ENCODE assay signal across 8 cellular contexts in genomic region chr10:27242951-27243551, GRCh38. TPM values are rescaled to one million over a fixed set of nuclear protein-coding genes. Genes with fewer than 3 reads are reported as not detected.
DNase-seq lines count a peak whose midpoint lies in the region; ATAC-seq and TF ChIP-seq lines count a peak whose summit lies in the region.

No MANE protein-coding gene starts in this region.

- peak overlapping the region; percentile 96 for H3K4me3 Mint-ChIP-seq in stimulated activated memory B cell treated with anti-CD40 and anti-IgM and Interleukin-4, amounts not matched to agents 10 μg/mL and 1 μg/mL and 100 μg/mL, for 72 hours

- H3K9ac ChIP-seq in NT2/D1 (ENCODE audit: insufficient read length, low read depth): peak overlapping the region; percentile 88

- TF ChIP-seq CTCF in AG09309 (IDR thresholded peaks at IDR 0.05; ENCODE audit: control insufficient read depth, insufficient read depth, low read depth, low read length, missing control alignments) (no peak), mucosa of descending colon (IDR thresholded peaks at IDR 0.05) (no peak)

- H3K9me3 Mint-ChIP-seq in stimulated activated memory B cell treated with anti-CD40 and anti-IgM and Interleukin-4, amounts not matched to agents 10 μg/mL and 1 μg/mL and 100 μg/mL, for 72 hours: no peaks in the 10 kb centered on the region

- ATAC-seq in GM18868 (IDR thresholded peaks at IDR 0.05; ENCODE audit: unreplicated experiment) (peak; percentile 35), HG03280 (IDR thresholded peaks at IDR 0.05; ENCODE audit: unreplicated experiment) (peak; percentile 27), mucosa of descending colon (peak; percentile 71)
- ATAC-seq in stimulated activated memory B cell treated with anti-CD40 and anti-IgM and Interleukin-4, amounts not matched to agents 10 μg/mL and 1 μg/mL and 100 μg/mL, for 72 hours: peak; percentile 49

- H3K4me3 ChIP-seq in AG09309 (ENCODE audit: control insufficient read depth, low read depth, low read length) (peak overlapping the region; percentile 86), NT2/D1 (ENCODE audit: insufficient read length, low read depth) (peak overlapping the region; percentile 88), esophagus (ENCODE audit: low read depth in 1 of 2, low read length in 2 of 2) (peak overlapping the region; percentile 33 to 75), mucosa of descending colon (peak overlapping the region; percentile 15)

- peak overlapping the region; percentile 89 to 93 for H3K27ac ChIP-seq in esophagus (ENCODE audit: low read depth in 2 of 2, low read length in 1 of 2)

- no peaks in the 10 kb centered on the region for H3K27me3 Mint-ChIP-seq in stimulated activated memory B cell treated with anti-CD40 and anti-IgM and Interleukin-4, amounts not matched to agents 10 μg/mL and 1 μg/mL and 100 μg/mL, for 72 hours

- intact Hi-C loops in mucosa of descending colon (cut with DNase I, micrococcal nuclease): no loop called here

- 17% methylated on average over 12 of the region's 12 CpGs for WGBS in esophagus, 2 donors

- peak overlapping the region; percentile 99 for H3K27ac Mint-ChIP-seq in stimulated activated memory B cell treated with anti-CD40 and anti-IgM and Interleukin-4, amounts not matched to agents 10 μg/mL and 1 μg/mL and 100 μg/mL, for 72 hours

- H3K9me3 ChIP-seq in NT2/D1 (ENCODE audit: insufficient read depth, low read length): no peaks in the 10 kb centered on the region
- H3K9me3 ChIP-seq in esophagus (ENCODE audit: control insufficient read depth in 2 of 2, insufficient read depth in 1 of 2, low read depth in 1 of 2, low read length in 1 of 2): no peaks in the 10 kb centered on the region
- no peaks in the 10 kb centered on the region for H3K9me3 ChIP-seq in mucosa of descending colon

- H3K4me1 Mint-ChIP-seq in stimulated activated memory B cell treated with anti-CD40 and anti-IgM and Interleukin-4, amounts not matched to agents 10 μg/mL and 1 μg/mL and 100 μg/mL, for 72 hours: peaks cover 34% of the 10 kb centered on the region

- peaks cover 12% of the 10 kb centered on the region for H3K36me3 Mint-ChIP-seq in stimulated activated memory B cell treated with anti-CD40 and anti-IgM and Interleukin-4, amounts not matched to agents 10 μg/mL and 1 μg/mL and 100 μg/mL, for 72 hours

- H3K36me3 ChIP-seq in NT2/D1 (ENCODE audit: insufficient read depth, insufficient read length, low read length) (no peaks in the 10 kb centered on the region), esophagus (ENCODE audit: control insufficient read depth in 2 of 2, insufficient read depth in 2 of 2, low read length in 1 of 2) (no peaks in the 10 kb centered on the region), mucosa of descending colon (ENCODE audit: low read depth) (peaks cover 4% of the 10 kb centered on the region)

- DNase-seq in AG09309 (ENCODE audit: low read depth) (peak; percentile 49), NT2/D1 (ENCODE audit: low read depth, low spot score) (peak; percentile 36), mucosa of descending colon (peak; percentile 65 to 92 (median 74))
- DNase-seq in activated CD8-positive, alpha-beta memory T cell treated with anti-CD3 and anti-CD28 coated beads, Interleukin-2, amount 50 U/mL, for 48 hours: peak; percentile 77

- no peaks in the 10 kb centered on the region for H3K27me3 ChIP-seq in NT2/D1 (ENCODE audit: insufficient read depth, insufficient read length)
- no peaks in the 10 kb centered on the region for H3K27me3 ChIP-seq in esophagus (ENCODE audit: control insufficient read depth in 1 of 2, insufficient read depth in 2 of 2, low read length in 2 of 2)

- H3K4me1 ChIP-seq in NT2/D1 (ENCODE audit: insufficient read depth, insufficient read length) (no peaks in the 10 kb centered on the region), esophagus (ENCODE audit: control insufficient read depth in 2 of 2, insufficient read depth in 2 of 2, low read length in 1 of 2) (peaks cover 0 to 8% of the 10 kb centered on the region in 2 donors), mucosa of descending colon (ENCODE audit: low read depth) (peaks cover 26% of the 10 kb centered on the region)

RNA-seq across cellular contexts. Expression of gene ACBD5, which starts 2.5 kb away (rescaled TPM):
- 1 to 10 TPM; 6.3 to 6.8 TPM for polyA plus RNA-seq in esophagus
- total RNA-seq in mucosa of descending colon: 10 to 100 TPM; 28.3 to 39.9 (median 31.9) TPM

Comparison
In these comparisons a context has a peak if more than half of its experiments do, and no peak if none do; other contexts are left out.
1. Peak in every context shown above with its lines: DNase-seq, ATAC-seq, H3K4me3 ChIP-seq and H3K27ac ChIP-seq.
2. H3K4me3 ChIP-seq: peak in every context shown above with its lines; median percentile 88 in NT2/D1; 86 in AG09309; 54 in esophagus; 15 in mucosa of descending colon.